1 cellular context compared by ENCODE assay signal in genomic region chr2:112645396-112646101, GRCh38.
TF ChIP-seq lines count a peak whose summit lies in the region.

A gene with protein sequence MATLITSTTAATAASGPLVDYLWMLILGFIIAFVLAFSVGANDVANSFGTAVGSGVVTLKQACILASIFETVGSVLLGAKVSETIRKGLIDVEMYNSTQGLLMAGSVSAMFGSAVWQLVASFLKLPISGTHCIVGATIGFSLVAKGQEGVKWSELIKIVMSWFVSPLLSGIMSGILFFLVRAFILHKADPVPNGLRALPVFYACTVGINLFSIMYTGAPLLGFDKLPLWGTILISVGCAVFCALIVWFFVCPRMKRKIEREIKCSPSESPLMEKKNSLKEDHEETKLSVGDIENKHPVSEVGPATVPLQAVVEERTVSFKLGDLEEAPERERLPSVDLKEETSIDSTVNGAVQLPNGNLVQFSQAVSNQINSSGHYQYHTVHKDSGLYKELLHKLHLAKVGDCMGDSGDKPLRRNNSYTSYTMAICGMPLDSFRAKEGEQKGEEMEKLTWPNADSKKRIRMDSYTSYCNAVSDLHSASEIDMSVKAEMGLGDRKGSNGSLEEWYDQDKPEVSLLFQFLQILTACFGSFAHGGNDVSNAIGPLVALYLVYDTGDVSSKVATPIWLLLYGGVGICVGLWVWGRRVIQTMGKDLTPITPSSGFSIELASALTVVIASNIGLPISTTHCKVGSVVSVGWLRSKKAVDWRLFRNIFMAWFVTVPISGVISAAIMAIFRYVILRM (plus strand): TSS chr2:112645939. CDS start chr2:112646829, 890 bp downstream.

TF ChIP-seq in K562, 482 proteins besides CTCF, POLR2A, EP300 and RAD21 (continued from another document and continues in another):
- TF ChIP-seq, protein P1, sequence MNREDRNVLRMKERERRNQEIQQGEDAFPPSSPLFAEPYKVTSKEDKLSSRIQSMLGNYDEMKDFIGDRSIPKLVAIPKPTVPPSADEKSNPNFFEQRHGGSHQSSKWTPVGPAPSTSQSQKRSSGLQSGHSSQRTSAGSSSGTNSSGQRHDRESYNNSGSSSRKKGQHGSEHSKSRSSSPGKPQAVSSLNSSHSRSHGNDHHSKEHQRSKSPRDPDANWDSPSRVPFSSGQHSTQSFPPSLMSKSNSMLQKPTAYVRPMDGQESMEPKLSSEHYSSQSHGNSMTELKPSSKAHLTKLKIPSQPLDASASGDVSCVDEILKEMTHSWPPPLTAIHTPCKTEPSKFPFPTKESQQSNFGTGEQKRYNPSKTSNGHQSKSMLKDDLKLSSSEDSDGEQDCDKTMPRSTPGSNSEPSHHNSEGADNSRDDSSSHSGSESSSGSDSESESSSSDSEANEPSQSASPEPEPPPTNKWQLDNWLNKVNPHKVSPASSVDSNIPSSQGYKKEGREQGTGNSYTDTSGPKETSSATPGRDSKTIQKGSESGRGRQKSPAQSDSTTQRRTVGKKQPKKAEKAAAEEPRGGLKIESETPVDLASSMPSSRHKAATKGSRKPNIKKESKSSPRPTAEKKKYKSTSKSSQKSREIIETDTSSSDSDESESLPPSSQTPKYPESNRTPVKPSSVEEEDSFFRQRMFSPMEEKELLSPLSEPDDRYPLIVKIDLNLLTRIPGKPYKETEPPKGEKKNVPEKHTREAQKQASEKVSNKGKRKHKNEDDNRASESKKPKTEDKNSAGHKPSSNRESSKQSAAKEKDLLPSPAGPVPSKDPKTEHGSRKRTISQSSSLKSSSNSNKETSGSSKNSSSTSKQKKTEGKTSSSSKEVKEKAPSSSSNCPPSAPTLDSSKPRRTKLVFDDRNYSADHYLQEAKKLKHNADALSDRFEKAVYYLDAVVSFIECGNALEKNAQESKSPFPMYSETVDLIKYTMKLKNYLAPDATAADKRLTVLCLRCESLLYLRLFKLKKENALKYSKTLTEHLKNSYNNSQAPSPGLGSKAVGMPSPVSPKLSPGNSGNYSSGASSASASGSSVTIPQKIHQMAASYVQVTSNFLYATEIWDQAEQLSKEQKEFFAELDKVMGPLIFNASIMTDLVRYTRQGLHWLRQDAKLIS (CRISPR knock-in tag; IDR thresholded peaks at IDR 0.05), result no peak; the same call in 1 of the 2 replicates
- TF ChIP-seq CBX3 (IDR thresholded peaks at IDR 0.05; ENCODE audit: borderline replicate concordance in 1 of 2, low read length in 2 of 2), result peak in 1 of 2 experiments; percentile 30; a peak in 1 of 3 replicates
- TF ChIP-seq, protein P2, sequence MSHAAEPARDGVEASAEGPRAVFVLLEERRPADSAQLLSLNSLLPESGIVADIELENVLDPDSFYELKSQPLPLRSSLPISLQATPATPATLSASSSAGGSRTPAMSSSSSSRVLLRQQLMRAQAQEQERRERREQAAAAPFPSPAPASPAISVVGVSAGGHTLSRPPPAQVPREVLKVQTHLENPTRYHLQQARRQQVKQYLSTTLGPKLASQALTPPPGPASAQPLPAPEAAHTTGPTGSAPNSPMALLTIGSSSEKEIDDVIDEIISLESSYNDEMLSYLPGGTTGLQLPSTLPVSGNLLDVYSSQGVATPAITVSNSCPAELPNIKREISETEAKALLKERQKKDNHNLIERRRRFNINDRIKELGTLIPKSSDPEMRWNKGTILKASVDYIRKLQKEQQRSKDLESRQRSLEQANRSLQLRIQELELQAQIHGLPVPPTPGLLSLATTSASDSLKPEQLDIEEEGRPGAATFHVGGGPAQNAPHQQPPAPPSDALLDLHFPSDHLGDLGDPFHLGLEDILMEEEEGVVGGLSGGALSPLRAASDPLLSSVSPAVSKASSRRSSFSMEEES (CRISPR knock-in tag; IDR thresholded peaks at IDR 0.05), result no peak
- no peak for TF ChIP-seq ZBTB34 (CRISPR knock-in tag; IDR thresholded peaks at IDR 0.05)
- TF ChIP-seq ZFX (CRISPR knock-in tag; IDR thresholded peaks at IDR 0.05), result peak; percentile 71
- no peak; the same call in 1 of the 2 replicates for TF ChIP-seq HNRNPL (IDR thresholded peaks at IDR 0.05; ENCODE audit: low read depth, low read length)
- TF ChIP-seq SRSF1 (IDR thresholded peaks at IDR 0.05; ENCODE audit: low read depth, low read length), result no peak
- TF ChIP-seq EP400 (IDR thresholded peaks at IDR 0.05), result peak; percentile 86
- TF ChIP-seq CTBP1 (IDR thresholded peaks at IDR 0.05; ENCODE audit: borderline replicate concordance), result peak; percentile 90
- TF ChIP-seq POLR2AphosphoS5 (IDR thresholded peaks at IDR 0.05; ENCODE audit: control insufficient read depth, insufficient read depth, low read depth, low read length), result peak; percentile 91
- no peak for TF ChIP-seq MAFG (tag; conservative IDR thresholded peaks at IDR 0.05)
- peak; percentile 87 for TF ChIP-seq CBX1 (IDR thresholded peaks at IDR 0.05; ENCODE audit: low read depth)
- no peak for TF ChIP-seq TOE1 (IDR thresholded peaks at IDR 0.05; ENCODE audit: borderline replicate concordance)
- no peak for TF ChIP-seq TOE1 (CRISPR knock-in tag; IDR thresholded peaks at IDR 0.05; ENCODE audit: borderline replicate concordance, low read depth)
- no peak for TF ChIP-seq HNRNPUL1 (IDR thresholded peaks at IDR 0.05; ENCODE audit: low read length)
- peak; percentile 99 for TF ChIP-seq TBP (optimal IDR thresholded peaks at IDR 0.05; ENCODE audit: low read depth, low read length)
- TF ChIP-seq, protein P3, sequence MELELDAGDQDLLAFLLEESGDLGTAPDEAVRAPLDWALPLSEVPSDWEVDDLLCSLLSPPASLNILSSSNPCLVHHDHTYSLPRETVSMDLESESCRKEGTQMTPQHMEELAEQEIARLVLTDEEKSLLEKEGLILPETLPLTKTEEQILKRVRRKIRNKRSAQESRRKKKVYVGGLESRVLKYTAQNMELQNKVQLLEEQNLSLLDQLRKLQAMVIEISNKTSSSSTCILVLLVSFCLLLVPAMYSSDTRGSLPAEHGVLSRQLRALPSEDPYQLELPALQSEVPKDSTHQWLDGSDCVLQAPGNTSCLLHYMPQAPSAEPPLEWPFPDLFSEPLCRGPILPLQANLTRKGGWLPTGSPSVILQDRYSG (tag; conservative IDR thresholded peaks at IDR 0.05; ENCODE audit: low read depth), result no peak
- TF ChIP-seq PCBP2 (IDR thresholded peaks at IDR 0.05; ENCODE audit: low read depth, low read length, poor library complexity, severe bottlenecking), result no peak
- peak; percentile 88 for TF ChIP-seq GMEB1 (CRISPR knock-in tag; IDR thresholded peaks at IDR 0.05)
- no peak for TF ChIP-seq ZNF124 (CRISPR knock-in tag; IDR thresholded peaks at IDR 0.05)
- no peak for TF ChIP-seq PHB2 (IDR thresholded peaks at IDR 0.05; ENCODE audit: low read depth)
- TF ChIP-seq NONO (IDR thresholded peaks at IDR 0.05; ENCODE audit: low read depth in 2 of 2, low read length in 1 of 2), result peak; percentile 17 to 99; a peak in 2 of 4 replicates
- TF ChIP-seq OTX1 (CRISPR knock-in tag; IDR thresholded peaks at IDR 0.05), result no peak
- no peak for TF ChIP-seq ARID2 (IDR thresholded peaks at IDR 0.05)
- TF ChIP-seq FOXP4 (CRISPR knock-in tag; IDR thresholded peaks at IDR 0.05; ENCODE audit: borderline replicate concordance), result 0 out of 2 replicates have a peak, but pooled peaks have one; percentile 43
- TF ChIP-seq ZNF24 (IDR thresholded peaks at IDR 0.05), result 0 out of 2 replicates have a peak, but pooled peaks have one; percentile 10
- no peak for TF ChIP-seq TCFL5 (CRISPR knock-in tag; conservative IDR thresholded peaks at IDR 0.05)
- no peak for TF ChIP-seq ASH1L (IDR thresholded peaks at IDR 0.05; ENCODE audit: borderline replicate concordance, low read depth, partially characterized antibody)
- no peak for TF ChIP-seq MED1 (CRISPR knock-in tag; IDR thresholded peaks at IDR 0.05; ENCODE audit: borderline replicate concordance)
- TF ChIP-seq TRIM24 (IDR thresholded peaks at IDR 0.05), result no peak
- TF ChIP-seq NCOA2 (IDR thresholded peaks at IDR 0.05; ENCODE audit: partially characterized antibody in 2 of 2), result no peak
- no peak for TF ChIP-seq TSC22D4 (tag; IDR thresholded peaks at IDR 0.05)
- TF ChIP-seq MLLT1 (IDR thresholded peaks at IDR 0.05), result peak in 1 of 2 experiments; percentile 73; a peak in 2 of 4 replicates
- peak; percentile 46 for TF ChIP-seq SMC3 (conservative IDR thresholded peaks at IDR 0.05; ENCODE audit: insufficient read depth, low read depth, low read length)
- peak; percentile 27; the same call in 1 of the 2 replicates for TF ChIP-seq GATA2 (CRISPR knock-in tag; IDR thresholded peaks at IDR 0.05)
- TF ChIP-seq ZNF408 (CRISPR knock-in tag; IDR thresholded peaks at IDR 0.05; ENCODE audit: low read depth), result no peak
- no peak for TF ChIP-seq CHD1 (IDR thresholded peaks at IDR 0.05; ENCODE audit: low read length)
- no peak for TF ChIP-seq ZNF277 (CRISPR knock-in tag; IDR thresholded peaks at IDR 0.05; ENCODE audit: borderline replicate concordance)
- peak; percentile 93 for TF ChIP-seq CXXC5 (CRISPR knock-in tag; IDR thresholded peaks at IDR 0.05)
- no peak for TF ChIP-seq ZNF699 (CRISPR knock-in tag; IDR thresholded peaks at IDR 0.05; ENCODE audit: insufficient replicate concordance)
- peak; percentile 98 for TF ChIP-seq GTF2A2 (tag; IDR thresholded peaks at IDR 0.05)
- peak; percentile 43 for TF ChIP-seq TAF9B (IDR thresholded peaks at IDR 0.05; ENCODE audit: partially characterized antibody)
- no peak for TF ChIP-seq SIN3B (IDR thresholded peaks at IDR 0.05; ENCODE audit: low read depth)
- peak; percentile 47; the same call in 1 of the 2 replicates for TF ChIP-seq E2F3 (CRISPR knock-in tag; IDR thresholded peaks at IDR 0.05)
- TF ChIP-seq WHSC1 (IDR thresholded peaks at IDR 0.05; ENCODE audit: low read length), result no peak
